In the genomic region with DNA sequence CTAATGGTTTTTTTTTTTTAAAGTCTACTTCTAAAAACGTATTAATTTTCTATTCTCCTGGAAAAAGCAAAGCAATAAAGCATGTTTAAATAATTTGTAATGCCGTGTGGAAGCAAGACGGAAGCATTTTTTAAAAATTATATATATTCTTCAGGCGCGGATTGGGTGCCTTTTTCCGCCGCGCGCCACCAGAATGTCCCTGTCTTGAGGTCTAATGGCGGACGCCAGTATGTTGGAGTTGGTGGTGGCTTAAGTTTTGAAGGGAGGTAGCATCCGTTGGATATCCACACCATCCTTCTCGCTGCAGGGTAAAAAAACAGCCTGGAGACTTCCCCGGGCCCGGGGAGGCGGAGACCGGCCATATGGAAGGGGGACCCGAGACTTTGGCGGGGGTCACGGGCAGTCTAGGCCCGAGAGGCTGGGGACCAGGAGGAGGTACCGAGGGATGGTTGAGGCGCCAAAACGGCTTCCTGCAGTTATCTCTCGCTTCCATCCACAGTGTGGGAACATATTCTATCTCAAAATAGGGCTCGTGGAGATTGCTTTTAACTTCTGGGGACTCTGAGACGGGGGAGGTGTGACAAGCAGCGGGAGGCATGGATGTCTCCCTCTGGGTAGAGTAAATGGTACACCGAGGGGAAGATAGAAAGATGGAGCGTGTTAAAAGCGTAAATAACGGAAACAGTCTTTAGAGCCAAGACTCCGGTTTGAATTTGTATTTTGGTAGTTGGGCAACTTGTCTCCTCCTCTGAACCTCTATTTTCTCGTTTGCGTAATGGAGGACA, we compare ENCODE assay signal across 1 cellular context.
TF ChIP-seq lines count a peak whose summit lies in the region.

SF3B3 (plus strand) TSS at position 196 of the 785 bp plus-strand sequence. CDS start 2,841 bp downstream, outside the sequence.

TF ChIP-seq in K562, 482 proteins besides CTCF, POLR2A, EP300 and RAD21 (continued from another document and continues in another):
- TF ChIP-seq ZNF449 (CRISPR knock-in tag; IDR thresholded peaks at IDR 0.05) (no peak), SAP30 (IDR thresholded peaks at IDR 0.05; ENCODE audit: borderline replicate concordance, insufficient read depth, low read depth, low read length, poor library complexity, severe bottlenecking) (peak; percentile 60), NFATC3 (IDR thresholded peaks at IDR 0.05) (0 out of 2 replicates have a peak, but pooled peaks have one; percentile 81), FIP1L1 (IDR thresholded peaks at IDR 0.05; ENCODE audit: low read depth, low read length, poor library complexity, severe bottlenecking) (no peak), RBFOX2 (IDR thresholded peaks at IDR 0.05; ENCODE audit: low read depth, low read length) (peak; percentile 90), HDAC3 (IDR thresholded peaks at IDR 0.05; ENCODE audit: borderline replicate concordance, partially characterized antibody) (peak; percentile 52), MEIS2 (IDR thresholded peaks at IDR 0.05; ENCODE audit: partially characterized antibody) (no peak), ZNF77 (CRISPR knock-in tag; IDR thresholded peaks at IDR 0.05) (no peak), E2F8 (IDR thresholded peaks at IDR 0.05; ENCODE audit: low read depth, partially characterized antibody) (peak; percentile 77), NONO (IDR thresholded peaks at IDR 0.05; ENCODE audit: low read depth in 2 of 2, low read length in 1 of 2) (peak in 1 of 2 experiments; percentile 27; a peak in 1 of 4 replicates), SNRNP70 (optimal IDR thresholded peaks at IDR 0.05; ENCODE audit: low read depth, low read length) (no peak), USF1 (CRISPR knock-in tag; IDR thresholded peaks at IDR 0.05) (peak; percentile 33; the same call in 1 of the 2 replicates), STAT5A (IDR thresholded peaks at IDR 0.05; ENCODE audit: borderline replicate concordance, low read length) (0 out of 2 replicates have a peak, but pooled peaks have one; percentile 11), ZNF384 (IDR thresholded peaks at IDR 0.05; ENCODE audit: low read depth, low read length) (peak; percentile 99; the same call in 1 of the 2 replicates), U2AF2 (optimal IDR thresholded peaks at IDR 0.05; ENCODE audit: low read depth, low read length) (no peak), TCF7 (IDR thresholded peaks at IDR 0.05; ENCODE audit: borderline replicate concordance) (0 out of 2 replicates have a peak, but pooled peaks have one; percentile 13), CEBPB (tag; IDR thresholded peaks at IDR 0.05) (peak; percentile 75; the same call in 1 of the 2 replicates), KDM4B (IDR thresholded peaks at IDR 0.05; ENCODE audit: borderline replicate concordance in 2 of 2, low read depth in 1 of 2) (peak in 1 of 2 experiments; percentile 78; a peak in 1 of 4 replicates), CC2D1A (IDR thresholded peaks at IDR 0.05) (peak; percentile 35; the same call in 1 of the 2 replicates), NR2C1 (IDR thresholded peaks at IDR 0.05) (0 out of 2 replicates have a peak, but pooled peaks have one; percentile 18), NR2C1 (tag; IDR thresholded peaks at IDR 0.05) (peak; percentile 38; the same call in 1 of the 2 replicates), ZBTB7A (IDR thresholded peaks at IDR 0.05; ENCODE audit: borderline replicate concordance, control insufficient read depth, low read depth, low read length) (peak; percentile 42; the same call in 1 of the 2 replicates), ZNF124 (CRISPR knock-in tag; IDR thresholded peaks at IDR 0.05) (no peak), GTF2F1 (IDR thresholded peaks at IDR 0.05; ENCODE audit: low read depth, low read length) (no peak; the same call in 1 of the 2 replicates), ZNF584 (CRISPR knock-in tag; IDR thresholded peaks at IDR 0.05; ENCODE audit: low read depth) (peak; percentile 73; the same call in 1 of the 2 replicates), PHF8 (IDR thresholded peaks at IDR 0.05; ENCODE audit: borderline replicate concordance, low read length) (peak; percentile 96), E2F4 (CRISPR knock-in tag; IDR thresholded peaks at IDR 0.05; ENCODE audit: low read depth) (peak; percentile 13; the same call in 1 of the 2 replicates), MBD2 (IDR thresholded peaks at IDR 0.05; ENCODE audit: borderline replicate concordance, low read depth) (peak; percentile 70), GTF2E2 (tag; IDR thresholded peaks at IDR 0.05) (peak; percentile 99), ZNF436 (CRISPR knock-in tag; IDR thresholded peaks at IDR 0.05) (no peak)
- TF ChIP-seq, protein P1, sequence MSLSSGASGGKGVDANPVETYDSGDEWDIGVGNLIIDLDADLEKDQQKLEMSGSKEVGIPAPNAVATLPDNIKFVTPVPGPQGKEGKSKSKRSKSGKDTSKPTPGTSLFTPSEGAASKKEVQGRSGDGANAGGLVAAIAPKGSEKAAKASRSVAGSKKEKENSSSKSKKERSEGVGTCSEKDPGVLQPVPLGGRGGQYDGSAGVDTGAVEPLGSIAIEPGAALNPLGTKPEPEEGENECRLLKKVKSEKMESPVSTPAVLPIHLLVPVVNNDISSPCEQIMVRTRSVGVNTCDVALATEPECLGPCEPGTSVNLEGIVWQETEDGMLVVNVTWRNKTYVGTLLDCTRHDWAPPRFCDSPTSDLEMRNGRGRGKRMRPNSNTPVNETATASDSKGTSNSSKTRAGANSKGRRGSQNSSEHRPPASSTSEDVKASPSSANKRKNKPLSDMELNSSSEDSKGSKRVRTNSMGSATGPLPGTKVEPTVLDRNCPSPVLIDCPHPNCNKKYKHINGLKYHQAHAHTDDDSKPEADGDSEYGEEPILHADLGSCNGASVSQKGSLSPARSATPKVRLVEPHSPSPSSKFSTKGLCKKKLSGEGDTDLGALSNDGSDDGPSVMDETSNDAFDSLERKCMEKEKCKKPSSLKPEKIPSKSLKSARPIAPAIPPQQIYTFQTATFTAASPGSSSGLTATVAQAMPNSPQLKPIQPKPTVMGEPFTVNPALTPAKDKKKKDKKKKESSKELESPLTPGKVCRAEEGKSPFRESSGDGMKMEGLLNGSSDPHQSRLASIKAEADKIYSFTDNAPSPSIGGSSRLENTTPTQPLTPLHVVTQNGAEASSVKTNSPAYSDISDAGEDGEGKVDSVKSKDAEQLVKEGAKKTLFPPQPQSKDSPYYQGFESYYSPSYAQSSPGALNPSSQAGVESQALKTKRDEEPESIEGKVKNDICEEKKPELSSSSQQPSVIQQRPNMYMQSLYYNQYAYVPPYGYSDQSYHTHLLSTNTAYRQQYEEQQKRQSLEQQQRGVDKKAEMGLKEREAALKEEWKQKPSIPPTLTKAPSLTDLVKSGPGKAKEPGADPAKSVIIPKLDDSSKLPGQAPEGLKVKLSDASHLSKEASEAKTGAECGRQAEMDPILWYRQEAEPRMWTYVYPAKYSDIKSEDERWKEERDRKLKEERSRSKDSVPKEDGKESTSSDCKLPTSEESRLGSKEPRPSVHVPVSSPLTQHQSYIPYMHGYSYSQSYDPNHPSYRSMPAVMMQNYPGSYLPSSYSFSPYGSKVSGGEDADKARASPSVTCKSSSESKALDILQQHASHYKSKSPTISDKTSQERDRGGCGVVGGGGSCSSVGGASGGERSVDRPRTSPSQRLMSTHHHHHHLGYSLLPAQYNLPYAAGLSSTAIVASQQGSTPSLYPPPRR (CRISPR knock-in tag; IDR thresholded peaks at IDR 0.05; ENCODE audit: borderline replicate concordance), result 0 out of 2 replicates have a peak, but pooled peaks have one; percentile 69
- TF ChIP-seq, protein P2, sequence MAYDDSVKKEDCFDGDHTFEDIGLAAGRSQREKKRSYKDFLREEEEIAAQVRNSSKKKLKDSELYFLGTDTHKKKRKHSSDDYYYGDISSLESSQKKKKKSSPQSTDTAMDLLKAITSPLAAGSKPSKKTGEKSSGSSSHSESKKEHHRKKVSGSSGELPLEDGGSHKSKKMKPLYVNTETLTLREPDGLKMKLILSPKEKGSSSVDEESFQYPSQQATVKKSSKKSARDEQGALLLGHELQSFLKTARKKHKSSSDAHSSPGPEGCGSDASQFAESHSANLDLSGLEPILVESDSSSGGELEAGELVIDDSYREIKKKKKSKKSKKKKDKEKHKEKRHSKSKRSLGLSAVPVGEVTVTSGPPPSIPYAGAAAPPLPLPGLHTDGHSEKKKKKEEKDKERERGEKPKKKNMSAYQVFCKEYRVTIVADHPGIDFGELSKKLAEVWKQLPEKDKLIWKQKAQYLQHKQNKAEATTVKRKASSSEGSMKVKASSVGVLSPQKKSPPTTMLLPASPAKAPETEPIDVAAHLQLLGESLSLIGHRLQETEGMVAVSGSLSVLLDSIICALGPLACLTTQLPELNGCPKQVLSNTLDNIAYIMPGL (CRISPR knock-in tag; IDR thresholded peaks at IDR 0.05), result no peak
